ENCODE assay signal across 1 cellular context in the genomic region with DNA sequence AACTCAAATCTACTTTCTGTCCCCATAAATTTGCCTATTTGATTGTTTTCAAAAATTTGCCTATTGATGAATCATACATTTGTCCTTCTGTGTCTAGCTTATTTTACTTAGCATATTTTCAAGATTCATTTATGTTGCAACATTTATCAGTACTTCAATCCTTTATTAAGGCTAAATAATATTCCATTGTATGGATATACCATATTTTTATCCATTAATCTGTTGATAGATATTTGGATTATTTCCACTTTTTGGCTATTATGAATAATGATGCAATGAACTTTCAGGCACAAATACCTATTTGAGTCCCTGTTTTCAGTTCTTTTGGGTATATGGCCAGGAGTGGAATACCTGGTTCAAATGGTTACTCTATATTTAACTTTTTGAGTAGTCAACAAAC.
TF ChIP-seq lines count a peak whose summit lies in the region.

No MANE protein-coding gene starts in this region.

TF ChIP-seq in SK-N-SH, 30 proteins besides CTCF, POLR2A, EP300 and RAD21 (continued from another document):
- TF ChIP-seq, protein P1, sequence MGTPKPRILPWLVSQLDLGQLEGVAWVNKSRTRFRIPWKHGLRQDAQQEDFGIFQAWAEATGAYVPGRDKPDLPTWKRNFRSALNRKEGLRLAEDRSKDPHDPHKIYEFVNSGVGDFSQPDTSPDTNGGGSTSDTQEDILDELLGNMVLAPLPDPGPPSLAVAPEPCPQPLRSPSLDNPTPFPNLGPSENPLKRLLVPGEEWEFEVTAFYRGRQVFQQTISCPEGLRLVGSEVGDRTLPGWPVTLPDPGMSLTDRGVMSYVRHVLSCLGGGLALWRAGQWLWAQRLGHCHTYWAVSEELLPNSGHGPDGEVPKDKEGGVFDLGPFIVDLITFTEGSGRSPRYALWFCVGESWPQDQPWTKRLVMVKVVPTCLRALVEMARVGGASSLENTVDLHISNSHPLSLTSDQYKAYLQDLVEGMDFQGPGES (IDR thresholded peaks at IDR 0.05; ENCODE audit: low read depth, low read length): no peak
